Comparison of ENCODE assay signal across 6 cellular contexts in the genomic region with DNA sequence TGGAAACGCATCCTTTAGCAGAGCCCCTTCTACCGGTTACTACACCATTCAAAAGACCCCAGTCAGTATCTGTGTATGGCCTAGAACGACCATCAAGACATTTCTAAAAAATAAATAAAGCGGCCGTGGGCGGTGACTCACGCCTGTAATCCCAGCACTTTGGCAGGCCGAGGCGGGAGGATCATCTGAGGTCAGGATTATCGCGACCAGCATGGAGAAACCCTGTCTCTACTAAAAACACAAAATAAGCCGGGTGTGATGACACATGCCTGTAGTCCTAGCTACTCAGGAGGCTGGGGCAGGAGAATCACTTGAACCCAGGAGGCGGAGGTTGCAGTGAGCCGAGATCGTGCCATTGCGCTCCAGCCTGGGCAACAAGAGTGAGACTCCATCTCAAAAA. TPM values are rescaled to one million over a fixed set of nuclear protein-coding genes. Genes with fewer than 3 reads are reported as not detected.
"Had no signal": no experiment of that assay in that cellular context is flagged by ENCODE, and none has a peak within 500 bp of the region (broad histone marks: within the 10 kb centered on the region; RNA-seq: fewer than 3 reads in every experiment).

No MANE protein-coding gene starts in this region.

RNA-seq across cellular contexts. Expression of a gene that starts 53.0 kb away (rescaled TPM):
- total RNA-seq: activated CD8-positive, alpha-beta T cell treated with anti-CD3 and anti-CD28 coated beads, Interleukin-2, amount 10 ng/mL, durations not matched to agents 7 days and 5 days; ascending aorta; Right ventricle myocardium superior; SJCRH30 had no signal
- polyA plus RNA-seq: K562, SK-N-SH had no signal
